Comparison of ENCODE assay signal across 1 cellular context in the genomic region with DNA sequence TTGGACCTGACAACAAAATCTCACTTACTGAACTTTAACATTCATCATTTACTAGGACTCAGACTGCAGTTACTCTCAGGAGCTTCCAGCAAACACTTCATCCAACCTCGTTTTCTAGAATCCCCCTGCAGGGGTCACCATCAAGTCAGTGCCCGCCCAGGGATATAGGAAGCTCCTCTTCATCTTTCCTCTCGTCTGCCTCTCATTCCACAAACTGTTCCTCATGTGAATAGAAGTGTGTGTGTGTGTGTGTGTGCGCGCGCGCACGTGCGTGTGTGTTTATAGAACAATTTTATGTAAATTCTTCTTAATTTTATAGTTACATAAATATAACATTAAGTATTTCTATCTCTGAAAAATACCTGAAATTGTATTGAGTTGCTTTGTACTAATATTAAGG.
TF ChIP-seq lines count a peak whose summit lies in the region.

No MANE protein-coding gene starts in this region.

TF ChIP-seq in WTC11, 78 proteins besides CTCF, POLR2A, EP300 and RAD21:
- no peak for TF ChIP-seq ZNF671 (CRISPR knock-in tag; IDR thresholded peaks at IDR 0.05)
- no peak for TF ChIP-seq NFE2L1 (CRISPR knock-in tag; IDR thresholded peaks at IDR 0.05)
- TF ChIP-seq SOX15 (CRISPR knock-in tag; IDR thresholded peaks at IDR 0.05), result no peak
- no peak for TF ChIP-seq EMX1 (CRISPR knock-in tag; IDR thresholded peaks at IDR 0.05)
- TF ChIP-seq, protein P1, sequence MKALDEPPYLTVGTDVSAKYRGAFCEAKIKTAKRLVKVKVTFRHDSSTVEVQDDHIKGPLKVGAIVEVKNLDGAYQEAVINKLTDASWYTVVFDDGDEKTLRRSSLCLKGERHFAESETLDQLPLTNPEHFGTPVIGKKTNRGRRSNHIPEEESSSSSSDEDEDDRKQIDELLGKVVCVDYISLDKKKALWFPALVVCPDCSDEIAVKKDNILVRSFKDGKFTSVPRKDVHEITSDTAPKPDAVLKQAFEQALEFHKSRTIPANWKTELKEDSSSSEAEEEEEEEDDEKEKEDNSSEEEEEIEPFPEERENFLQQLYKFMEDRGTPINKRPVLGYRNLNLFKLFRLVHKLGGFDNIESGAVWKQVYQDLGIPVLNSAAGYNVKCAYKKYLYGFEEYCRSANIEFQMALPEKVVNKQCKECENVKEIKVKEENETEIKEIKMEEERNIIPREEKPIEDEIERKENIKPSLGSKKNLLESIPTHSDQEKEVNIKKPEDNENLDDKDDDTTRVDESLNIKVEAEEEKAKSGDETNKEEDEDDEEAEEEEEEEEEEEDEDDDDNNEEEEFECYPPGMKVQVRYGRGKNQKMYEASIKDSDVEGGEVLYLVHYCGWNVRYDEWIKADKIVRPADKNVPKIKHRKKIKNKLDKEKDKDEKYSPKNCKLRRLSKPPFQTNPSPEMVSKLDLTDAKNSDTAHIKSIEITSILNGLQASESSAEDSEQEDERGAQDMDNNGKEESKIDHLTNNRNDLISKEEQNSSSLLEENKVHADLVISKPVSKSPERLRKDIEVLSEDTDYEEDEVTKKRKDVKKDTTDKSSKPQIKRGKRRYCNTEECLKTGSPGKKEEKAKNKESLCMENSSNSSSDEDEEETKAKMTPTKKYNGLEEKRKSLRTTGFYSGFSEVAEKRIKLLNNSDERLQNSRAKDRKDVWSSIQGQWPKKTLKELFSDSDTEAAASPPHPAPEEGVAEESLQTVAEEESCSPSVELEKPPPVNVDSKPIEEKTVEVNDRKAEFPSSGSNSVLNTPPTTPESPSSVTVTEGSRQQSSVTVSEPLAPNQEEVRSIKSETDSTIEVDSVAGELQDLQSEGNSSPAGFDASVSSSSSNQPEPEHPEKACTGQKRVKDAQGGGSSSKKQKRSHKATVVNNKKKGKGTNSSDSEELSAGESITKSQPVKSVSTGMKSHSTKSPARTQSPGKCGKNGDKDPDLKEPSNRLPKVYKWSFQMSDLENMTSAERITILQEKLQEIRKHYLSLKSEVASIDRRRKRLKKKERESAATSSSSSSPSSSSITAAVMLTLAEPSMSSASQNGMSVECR (CRISPR knock-in tag; IDR thresholded peaks at IDR 0.05; ENCODE audit: borderline replicate concordance), result no peak
- no peak for TF ChIP-seq ZNF396 (CRISPR knock-in tag; IDR thresholded peaks at IDR 0.05; ENCODE audit: borderline replicate concordance)
- TF ChIP-seq, protein P2, sequence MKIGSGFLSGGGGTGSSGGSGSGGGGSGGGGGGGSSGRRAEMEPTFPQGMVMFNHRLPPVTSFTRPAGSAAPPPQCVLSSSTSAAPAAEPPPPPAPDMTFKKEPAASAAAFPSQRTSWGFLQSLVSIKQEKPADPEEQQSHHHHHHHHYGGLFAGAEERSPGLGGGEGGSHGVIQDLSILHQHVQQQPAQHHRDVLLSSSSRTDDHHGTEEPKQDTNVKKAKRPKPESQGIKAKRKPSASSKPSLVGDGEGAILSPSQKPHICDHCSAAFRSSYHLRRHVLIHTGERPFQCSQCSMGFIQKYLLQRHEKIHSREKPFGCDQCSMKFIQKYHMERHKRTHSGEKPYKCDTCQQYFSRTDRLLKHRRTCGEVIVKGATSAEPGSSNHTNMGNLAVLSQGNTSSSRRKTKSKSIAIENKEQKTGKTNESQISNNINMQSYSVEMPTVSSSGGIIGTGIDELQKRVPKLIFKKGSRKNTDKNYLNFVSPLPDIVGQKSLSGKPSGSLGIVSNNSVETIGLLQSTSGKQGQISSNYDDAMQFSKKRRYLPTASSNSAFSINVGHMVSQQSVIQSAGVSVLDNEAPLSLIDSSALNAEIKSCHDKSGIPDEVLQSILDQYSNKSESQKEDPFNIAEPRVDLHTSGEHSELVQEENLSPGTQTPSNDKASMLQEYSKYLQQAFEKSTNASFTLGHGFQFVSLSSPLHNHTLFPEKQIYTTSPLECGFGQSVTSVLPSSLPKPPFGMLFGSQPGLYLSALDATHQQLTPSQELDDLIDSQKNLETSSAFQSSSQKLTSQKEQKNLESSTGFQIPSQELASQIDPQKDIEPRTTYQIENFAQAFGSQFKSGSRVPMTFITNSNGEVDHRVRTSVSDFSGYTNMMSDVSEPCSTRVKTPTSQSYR (CRISPR knock-in tag; IDR thresholded peaks at IDR 0.05), result no peak
- no peak for TF ChIP-seq GABPB1 (CRISPR knock-in tag; IDR thresholded peaks at IDR 0.05)
